ENCODE assay signal across 14 cellular contexts in genomic region chr13:28476919-28477708, GRCh38. TPM values are rescaled to one million over a fixed set of nuclear protein-coding genes. Genes with fewer than 3 reads are reported as not detected.
A peak's percentile ranks its signal among the peaks of the same experiment; 100 is the strongest.
DNase-seq lines count a peak whose midpoint lies in the region; ATAC-seq, FAIRE-seq and TF ChIP-seq lines count a peak whose summit lies in the region.
"Had no signal": no experiment of that assay in that cellular context is flagged by ENCODE, and none has a peak within 500 bp of the region (broad histone marks: within the 10 kb centered on the region; RNA-seq: fewer than 3 reads in every experiment).

No MANE protein-coding gene starts in this region.

- H3K9ac ChIP-seq in GM23248 (no peak overlapping the region), IMR-90 (ENCODE audit: low read depth, low read length) (no peak overlapping the region), H1 (replicated peaks in 1 of 4; ENCODE audit: extremely low read depth in 1 of 4, low read depth in 3 of 4, low read length in 3 of 4) (no peak overlapping the region), neural progenitor cell (no peak overlapping the region)

- no TSS peak for BruUV-seq in IMR-90 (replicated peaks; lab: Mats Ljungman, UMichigan)

- POLR2A ChIA-PET in IMR-90 (lab: Charles Lee; ENCODE audit: unreplicated experiment) (no interaction called here), H1 (lab: Charles Lee; ENCODE audit: partially characterized antibody) (no interaction called here)

- H3K4me3 Mint-ChIP-seq in nephron progenitor cell (peak overlapping the region; percentile 58), neural progenitor cell (no peak overlapping the region)
- H3K4me3 Mint-ChIP-seq in activated CD8-positive, alpha-beta memory T cell treated with anti-CD3 and anti-CD28 coated beads, Interleukin-2, amount 10 ng/mL, durations not matched to agents 7 days and 5 days: no peak overlapping the region

- H3K27me3 ChIP-seq in GM23248 (replicated peaks; ENCODE audit: insufficient read depth) (no peaks in the 10 kb centered on the region), IMR-90 (ENCODE audit: control insufficient read depth, insufficient read depth, low read length) (no peaks in the 10 kb centered on the region), H1 (replicated peaks in 1 of 4; ENCODE audit: control insufficient read depth in 3 of 4, extremely low read depth in 1 of 4, insufficient read depth in 3 of 4, low read length in 3 of 4) (no peaks in the 10 kb centered on the region), neural progenitor cell (no peaks in the 10 kb centered on the region)
- H3K27me3 ChIP-seq: BLaER1 treated with 17β-estradiol and CSF1 and Interleukin-3, amounts not matched to agents 10 nM and 100 nM had no signal

- H3K4ac ChIP-seq in IMR-90 (ENCODE audit: low read depth, low read length): peak overlapping the region; percentile 90
- no peak overlapping the region for H3K4ac ChIP-seq in H1 (replicated peaks; ENCODE audit: insufficient read length, low read depth, low read length)

- peak overlapping the region; percentile 93 for H2BK120ac ChIP-seq in IMR-90 (ENCODE audit: low read depth, low read length)
- no peak overlapping the region for H2BK120ac ChIP-seq in H1 (replicated peaks; ENCODE audit: low read depth, low read length)

- H4K20me1 ChIP-seq in GM23248 (ENCODE audit: insufficient read depth) (no peaks in the 10 kb centered on the region), IMR-90 (ENCODE audit: insufficient read depth, low read length) (peaks cover 3% of the 10 kb centered on the region; the same call in 1 of the 2 replicates), H1 (replicated peaks in 1 of 2; ENCODE audit: control insufficient read depth in 1 of 2, insufficient read depth in 2 of 2, low read length in 2 of 2) (peaks cover 0 to 6% of the 10 kb centered on the region in 2 experiments), neural progenitor cell (ENCODE audit: low read depth) (no peaks in the 10 kb centered on the region)

- peak overlapping the region; percentile 41 for H3K4me2 ChIP-seq in GM23248 (ENCODE audit: unreplicated experiment)
- peak overlapping the region; percentile 51; the same call in 1 of the 2 replicates for H3K4me2 ChIP-seq in IMR-90 (ENCODE audit: low read depth, low read length)
- H3K4me2 ChIP-seq in H1 (ENCODE audit: insufficient read depth in 1 of 2, low read depth in 2 of 2, low read length in 2 of 2): no peak overlapping the region
- H3K4me2 ChIP-seq in neural progenitor cell: no peak overlapping the region

- H3K9me2 ChIP-seq in GM23248 (ENCODE audit: insufficient read depth): no peaks in the 10 kb centered on the region

- DNase-seq in GM23248: no peak
- no peak for DNase-seq in IMR-90
- no peak for DNase-seq in H1 (ENCODE audit: low read depth in 1 of 2, low spot score in 2 of 2)
- DNase-seq in nephron progenitor cell: peak; percentile 39
- DNase-seq in activated CD8-positive, alpha-beta memory T cell treated with anti-CD3 and anti-CD28 coated beads, Interleukin-2, amount 10 ng/mL, durations not matched to agents 7 days and 5 days: no peak
- DNase-seq in neural progenitor cell (ENCODE audit: low spot score): no peak
- DNase-seq: MM.1S, NCI-H1092 treated with DMSO at 0.1 percent for 48 hours, NCI-H2081 treated with DMSO at 0.1 percent for 48 hours, NCI-H510A treated with DMSO at 0.1 percent for 48 hours had no signal

- peaks cover 52% of the 10 kb centered on the region for H3F3A ChIP-seq in GM23248 (ENCODE audit: insufficient read depth)
- H3F3A ChIP-seq in neural progenitor cell (ENCODE audit: low read depth): no peaks in the 10 kb centered on the region

- TF ChIP-seq POLR2A in IMR-90 (IDR thresholded peaks at IDR 0.05; ENCODE audit: low read depth, low read length) (no peak), H1 (IDR thresholded peaks at IDR 0.05; ENCODE audit: control extremely low read depth in 1 of 2, low read depth in 2 of 2, low read length in 2 of 2) (no peak)

- H3K4me3 ChIP-seq in GM23248: no peak overlapping the region
- H3K4me3 ChIP-seq in IMR-90 (ENCODE audit: insufficient read depth, low read depth, low read length): no peak overlapping the region
- no peak overlapping the region for H3K4me3 ChIP-seq in H1 (ENCODE audit: extremely low read depth in 1 of 4, insufficient read depth in 2 of 4, low read depth in 3 of 4, low read length in 4 of 4)
- H3K4me3 ChIP-seq in neural progenitor cell: no peak overlapping the region
- H3K4me3 ChIP-seq: BLaER1 treated with 17β-estradiol and CSF1 and Interleukin-3, amounts not matched to agents 10 nM and 100 nM had no signal

- H3K79me1 ChIP-seq in IMR-90 (ENCODE audit: low read depth in 1 of 2, low read length in 2 of 2) (peaks cover 16 to 45% of the 10 kb centered on the region in 2 experiments), H1 (ENCODE audit: low read depth, low read length) (no peaks in the 10 kb centered on the region; the same call in 1 of the 2 replicates)

- in situ Hi-C loops in GM23248 (cut with MboI) (no loop called here), IMR-90 (cut with MboI; ENCODE audit: low sequenced_read_pairs) (no loop called here)

- intact Hi-C loops in IMR-90 (cut with micrococcal nuclease): loop anchor here (5.0 kb wide), 5 partner anchors 140 to 340 kb away; partner anchors contain the start of gene PAN3

- H4K8ac ChIP-seq in IMR-90 (ENCODE audit: low read depth in 2 of 2, low read length in 2 of 2) (peak overlapping the region; percentile 9 to 47; a peak in 3 of 4 replicates), H1 (ENCODE audit: extremely low read depth, insufficient read depth, low read length) (no peak overlapping the region)

- H2BK15ac ChIP-seq in IMR-90 (ENCODE audit: low read depth, low read length) (peak overlapping the region; percentile 64), H1 (ENCODE audit: low read length) (no peak overlapping the region)

- H3K36me3 ChIP-seq in GM23248 (ENCODE audit: low read depth) (no peaks in the 10 kb centered on the region), IMR-90 (ENCODE audit: control insufficient read depth, insufficient read depth, low read length) (no peaks in the 10 kb centered on the region; the same call in 1 of the 2 replicates), H1 (ENCODE audit: control insufficient read depth in 2 of 4, insufficient read depth in 4 of 4, low read length in 3 of 4) (peaks cover 0 to 5% (median 0%) of the 10 kb centered on the region in 4 experiments; a peak in 3 of 8 replicates), neural progenitor cell (no peaks in the 10 kb centered on the region)

- no peaks in the 10 kb centered on the region for H3K23me2 ChIP-seq in H1 (ENCODE audit: low read depth, low read length)

- H3K9me3 Mint-ChIP-seq in nephron progenitor cell (peaks cover 9% of the 10 kb centered on the region), neural progenitor cell (no peaks in the 10 kb centered on the region)
- no peaks in the 10 kb centered on the region for H3K9me3 Mint-ChIP-seq in activated CD8-positive, alpha-beta memory T cell treated with anti-CD3 and anti-CD28 coated beads, Interleukin-2, amount 10 ng/mL, durations not matched to agents 7 days and 5 days (ENCODE audit: low read depth)

- no peak overlapping the region for H2AK9ac ChIP-seq in IMR-90 (replicated peaks; ENCODE audit: low read depth, low read length, poor library complexity)

- peak overlapping the region; percentile 57 for H4K91ac ChIP-seq in IMR-90 (ENCODE audit: insufficient read depth, low read depth, low read length)
- no peak overlapping the region for H4K91ac ChIP-seq in H1 (replicated peaks; ENCODE audit: insufficient read length, low read length)

- H3K18ac ChIP-seq in IMR-90 (ENCODE audit: low read depth, low read length) (peak overlapping the region; percentile 74), H1 (ENCODE audit: extremely low read depth, low read length) (no peak overlapping the region)

- H3K56ac ChIP-seq in IMR-90 (ENCODE audit: extremely low read depth, insufficient read depth, low read length) (peak overlapping the region; percentile 8; the same call in 1 of the 2 replicates), H1 (replicated peaks; ENCODE audit: insufficient read length, low read depth, low read length) (no peak overlapping the region)

- peak overlapping the region; percentile 90 for H3K23ac ChIP-seq in IMR-90 (ENCODE audit: low read depth, low read length)
- no peak overlapping the region for H3K23ac ChIP-seq in H1 (ENCODE audit: insufficient read length)

- peaks cover 10% of the 10 kb centered on the region for H3K9me1 ChIP-seq in IMR-90 (ENCODE audit: insufficient read depth, low read length)

- H3K79me2 ChIP-seq in GM23248 (ENCODE audit: insufficient read depth) (no peaks in the 10 kb centered on the region), H1 (ENCODE audit: control insufficient read depth in 1 of 2, insufficient read depth in 2 of 2, low read length in 2 of 2) (peaks cover 0 to 97% of the 10 kb centered on the region in 2 experiments; a peak in 3 of 4 replicates), neural progenitor cell (ENCODE audit: low read depth) (no peaks in the 10 kb centered on the region)

- FAIRE-seq in H1 (lab: Jason Lieb, UNC): peak; percentile 52
- FAIRE-seq: A204.1, HepG2 had no signal

- H2AFZ ChIP-seq in GM23248: no peak overlapping the region
- H2AFZ ChIP-seq in IMR-90 (replicated peaks; ENCODE audit: low read length, poor library complexity): no peak overlapping the region
- no peak overlapping the region for H2AFZ ChIP-seq in H1 (ENCODE audit: low read length)
- H2AFZ ChIP-seq in neural progenitor cell (replicated peaks): no peak overlapping the region

- CTCF ChIA-PET in IMR-90 (lab: Yijun Ruan, JAX) (no interaction called here), H1 (lab: Charles Lee; ENCODE audit: partially characterized antibody) (interaction anchor here (0.7 to 1.2 kb wide), 3 partner anchors 9 to 152 kb away, joined by 3 read pairs; no protein-coding TSS in a partner anchor)
- CTCF ChIA-PET in activated CD8-positive, alpha-beta memory T cell treated with anti-CD3 and anti-CD28 coated beads, Interleukin-2, amount 10 ng/mL, durations not matched to agents 7 days and 5 days (lab: Charles Lee): no interaction called here

- TF ChIP-seq CTCF in IMR-90 (conservative IDR thresholded peaks at IDR 0.05; ENCODE audit: low read depth, low read length) (no peak), H1 (IDR thresholded peaks at IDR 0.05; ENCODE audit: control extremely low read depth in 1 of 3, insufficient read depth in 1 of 3, low read depth in 1 of 3, low read length in 3 of 3) (no peak), nephron progenitor cell (IDR thresholded peaks at IDR 0.05) (no peak), neural progenitor cell (IDR thresholded peaks at IDR 0.05) (no peak)

- H2BK5ac ChIP-seq in IMR-90 (ENCODE audit: low read depth, low read length, poor library complexity, severe bottlenecking): peak overlapping the region; percentile 77
- H2BK5ac ChIP-seq in H1 (ENCODE audit: low read depth, low read length): no peak overlapping the region

- H4K5ac ChIP-seq in IMR-90 (ENCODE audit: low read depth, low read length) (peak overlapping the region; percentile 67), H1 (ENCODE audit: insufficient read length, low read depth, low read length) (no peak overlapping the region)

- H3K4me1 Mint-ChIP-seq in nephron progenitor cell (peaks cover 65% of the 10 kb centered on the region), neural progenitor cell (peaks cover 3% of the 10 kb centered on the region)
- H3K4me1 Mint-ChIP-seq in activated CD8-positive, alpha-beta memory T cell treated with anti-CD3 and anti-CD28 coated beads, Interleukin-2, amount 10 ng/mL, durations not matched to agents 7 days and 5 days: no peaks in the 10 kb centered on the region

- H2BK12ac ChIP-seq in H1 (ENCODE audit: low read depth, low read length): no peak overlapping the region

- peaks cover 9% of the 10 kb centered on the region for H3K27me3 Mint-ChIP-seq in nephron progenitor cell (ENCODE audit: low read depth, poor library complexity)
- H3K27me3 Mint-ChIP-seq in activated CD8-positive, alpha-beta memory T cell treated with anti-CD3 and anti-CD28 coated beads, Interleukin-2, amount 10 ng/mL, durations not matched to agents 7 days and 5 days: peaks cover 34% of the 10 kb centered on the region
- no peaks in the 10 kb centered on the region for H3K27me3 Mint-ChIP-seq in neural progenitor cell (ENCODE audit: insufficient read depth, low read depth)

- H3K9me3 ChIP-seq in GM23248 (ENCODE audit: low read depth) (no peaks in the 10 kb centered on the region), IMR-90 (ENCODE audit: control insufficient read depth, insufficient read depth, low read length) (no peaks in the 10 kb centered on the region), H1 (ENCODE audit: insufficient read depth in 2 of 2, low read depth in 1 of 2, low read length in 1 of 2) (peaks cover 0 to 5% of the 10 kb centered on the region in 2 experiments; a peak in 2 of 4 replicates), neural progenitor cell (ENCODE audit: low read depth) (no peaks in the 10 kb centered on the region)

- peaks cover 55% of the 10 kb centered on the region for H3K4me1 ChIP-seq in GM23248 (ENCODE audit: insufficient read depth)
- H3K4me1 ChIP-seq in IMR-90 (ENCODE audit: control insufficient read depth, insufficient read depth, low read length): peaks cover 14% of the 10 kb centered on the region
- peaks cover 2 to 9% (median 5%) of the 10 kb centered on the region in 4 experiments; a peak in 4 of 7 replicates for H3K4me1 ChIP-seq in H1 (replicated peaks in 1 of 4; ENCODE audit: control insufficient read depth in 3 of 4, insufficient read depth in 4 of 4, low read length in 3 of 4)
- H3K4me1 ChIP-seq in neural progenitor cell: no peaks in the 10 kb centered on the region

- no peak overlapping the region for H3K27ac ChIP-seq in GM23248
- H3K27ac ChIP-seq in IMR-90 (ENCODE audit: insufficient read depth, low read length): peak overlapping the region; percentile 56; the same call in 1 of the 2 replicates
- H3K27ac ChIP-seq in H1 (ENCODE audit: low read depth, low read length): no peak overlapping the region
- no peak overlapping the region for H3K27ac ChIP-seq in neural progenitor cell

- no peak for TF ChIP-seq EP300 in H1 (IDR thresholded peaks at IDR 0.05; ENCODE audit: borderline replicate concordance in 1 of 2, low read depth in 2 of 2, low read length in 2 of 2)

- dilution Hi-C loops in IMR-90 (cut with HindIII; ENCODE audit: low sequenced_read_pairs, unreplicated experiment): no loop called here

- ATAC-seq in IMR-90 (ENCODE audit: low read depth) (peak; percentile 6; the same call in 1 of the 2 replicates), GM21360 (IDR thresholded peaks at IDR 0.05; ENCODE audit: unreplicated experiment) (no peak)
- no peak for ATAC-seq in activated CD8-positive, alpha-beta memory T cell treated with anti-CD3 and anti-CD28 coated beads, Interleukin-2, amount 10 ng/mL, durations not matched to agents 7 days and 5 days
- ATAC-seq: HepG2 had no signal

- TF ChIP-seq RAD21 in IMR-90 (IDR thresholded peaks at IDR 0.05; ENCODE audit: low read length) (no peak), H1 (IDR thresholded peaks at IDR 0.05 in 1 of 2, conservative IDR thresholded peaks at IDR 0.05 in 1 of 2; ENCODE audit: low read depth in 2 of 2, low read length in 2 of 2) (no peak)

- H3K14ac ChIP-seq in IMR-90 (replicated peaks; ENCODE audit: low read depth, low read length) (peak overlapping the region; percentile 86), H1 (ENCODE audit: insufficient read length) (no peak overlapping the region)

- peak overlapping the region; percentile 47 for H3K27ac Mint-ChIP-seq in nephron progenitor cell
- H3K27ac Mint-ChIP-seq in activated CD8-positive, alpha-beta memory T cell treated with anti-CD3 and anti-CD28 coated beads, Interleukin-2, amount 10 ng/mL, durations not matched to agents 7 days and 5 days: no peak overlapping the region
- H3K27ac Mint-ChIP-seq in neural progenitor cell: no peak overlapping the region

- H2AK5ac ChIP-seq in IMR-90 (ENCODE audit: low read depth, low read length) (peak overlapping the region; percentile 72), H1 (ENCODE audit: low read depth, low read length) (no peak overlapping the region)

- peaks cover 7% of the 10 kb centered on the region for H3K36me3 Mint-ChIP-seq in nephron progenitor cell (ENCODE audit: low read depth)
- no peaks in the 10 kb centered on the region for H3K36me3 Mint-ChIP-seq in activated CD8-positive, alpha-beta memory T cell treated with anti-CD3 and anti-CD28 coated beads, Interleukin-2, amount 10 ng/mL, durations not matched to agents 7 days and 5 days
- no peaks in the 10 kb centered on the region for H3K36me3 Mint-ChIP-seq in neural progenitor cell

- 63 to 66% methylated on average over 11 of the region's 11 CpGs for WGBS in GM23248 (ENCODE audit: low coverage in 1 of 2, low lambda C conversion rate in 2 of 2, missing lambda C conversion rate in 2 of 2), 2 experiments
- WGBS in IMR-90 (ENCODE audit: extremely low coverage in 2 of 2, insufficient read length in 1 of 2), 2 experiments: no CpG with 5 or more reads among the region's 11 CpGs
- 86% methylated on average over 11 of the region's 11 CpGs; no CpG with 5 or more reads in 1 of the 2 experiments for WGBS in H1 (ENCODE audit: extremely low coverage in 1 of 2, insufficient coverage in 1 of 2, insufficient read length in 1 of 2, insufficient replicate concordance in 2 of 2, low coverage in 1 of 2, low lambda C conversion rate in 2 of 2, missing lambda C conversion rate in 1 of 2), 2 experiments

- H2BK20ac ChIP-seq in IMR-90 (ENCODE audit: low read depth, low read length) (peak overlapping the region; percentile 93), H1 (ENCODE audit: low read length) (no peak overlapping the region)

RNA-seq across cellular contexts. Expression of gene FLT1, which starts 17.8 kb away (rescaled TPM):
- total RNA-seq in GM23248 (2014; rRNA removed; shearing (Covaris generic)): 18.6 and 26.6 TPM in 2 replicates
- polyA plus RNA-seq in GM23248 (2016; fragmentation: Nextera tagmentation; extraction: Ambion mirVana): 11.3 and 12.9 TPM in 2 replicates
- 10.0 and 10.4 TPM in 2 replicates for total RNA-seq in IMR-90 (2012; rRNA removed)
- 4.4 and 4.5 TPM in 2 replicates for polyA plus RNA-seq in IMR-90 (2012; rRNA removed)
- polyA plus RNA-seq in IMR-90 (2012; cell fraction: cytosol; rRNA removed): 1.6 and 2.5 TPM in 2 replicates
- polyA plus RNA-seq in IMR-90 (2012; cell fraction: nucleus; rRNA removed; ENCODE audit: low replicate concordance): 1.3 and 3.9 TPM in 2 replicates
- 82.1 and 90.2 TPM in 2 replicates for total RNA-seq in H1 (2021; fragmentation: NEBNext Ultra II Directional; extraction: Animal tissue kit (Norgen Biotek cat#: 25700))
- polyA plus RNA-seq in H1 (2011; rRNA removed): 19.7 and 25.3 TPM in 2 replicates
- 23.1 TPM for polyA plus RNA-seq in H1 (2011; cell fraction: cytosol; rRNA removed)
- 64.4 TPM for polyA plus RNA-seq in H1 (2011; cell fraction: nucleus; rRNA removed)
- 31.7 to 56.7 TPM (median 41.7 TPM) in 4 replicates for polyA plus RNA-seq in H1 (2012, experiment 1 of 2)
- 3.4 TPM for polyA plus RNA-seq in H1 (2012, experiment 2 of 2)
- polyA plus RNA-seq in H1 (2013, experiment 1 of 2): 79.6 TPM
- 76.6 TPM for polyA plus RNA-seq in H1 (2013, experiment 2 of 2)
- 73.4 and 80.6 TPM in 2 replicates for polyA minus RNA-seq in H1 (2011; rRNA and poly(A)+ RNA removed)
- 41.2 TPM for polyA minus RNA-seq in H1 (2011; cell fraction: cytosol; rRNA and poly(A)+ RNA removed)
- polyA minus RNA-seq in H1 (2011; cell fraction: nucleus; rRNA and poly(A)+ RNA removed): 70.9 TPM
- 1 to 10 TPM in 1 of 2 experiments, under 1 TPM in 1; 0.44 to 1.4 TPM for total RNA-seq in activated CD8-positive, alpha-beta memory T cell treated with anti-CD3 and anti-CD28 coated beads, Interleukin-2, amount 10 ng/mL, durations not matched to agents 7 days and 5 days
- 0.37 and 0.47 TPM in 2 replicates for total RNA-seq in neural progenitor cell (ENCODE audit: low replicate concordance)
- polyA plus RNA-seq: HepG2 had no signal

Comparison
In these comparisons a context has a peak if more than half of its experiments do, and no peak if none do; other contexts are left out.
1. H3K4me2 ChIP-seq: peak in GM23248 (single experiment) and IMR-90 (single experiment); none in H1 (0 of 2) and neural progenitor cell (single experiment).